Comparison of ENCODE assay signal across 28 cellular contexts in the genomic region with DNA sequence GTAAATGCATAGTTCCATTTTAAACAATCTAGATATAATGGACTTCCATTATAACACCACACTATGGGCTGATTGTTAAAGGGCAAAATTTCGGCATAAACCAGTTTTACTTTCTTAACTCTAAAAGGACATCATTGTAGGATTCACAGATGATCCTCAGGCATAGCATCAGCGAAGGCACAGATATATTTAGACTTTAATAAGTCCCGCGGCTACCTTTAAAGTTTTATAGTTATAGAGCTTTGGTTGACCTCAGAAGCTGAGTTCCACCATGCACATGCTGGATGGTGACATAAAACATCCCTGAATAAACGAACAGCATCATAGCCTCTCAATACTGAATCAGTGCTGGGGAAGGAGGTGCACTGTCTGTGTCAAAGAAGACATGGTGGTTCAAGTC.
"Had no signal": no experiment of that assay in that cellular context is flagged by ENCODE, and none has a peak within 500 bp of the region (broad histone marks: within the 10 kb centered on the region; RNA-seq: fewer than 3 reads in every experiment).

No MANE protein-coding gene starts in this region.

- H3K4me3 ChIP-seq: lung, neural progenitor cell, right lobe of liver, skin epidermis, stomach, testis, thyroid gland, upper lobe of right lung had no signal

- H3K4me1 ChIP-seq: testis, upper lobe of right lung had no signal

- FAIRE-seq: urothelium cell line had no signal

- H3K9me3 ChIP-seq: neutrophil, right lobe of liver, stomach, testis, thyroid gland, upper lobe of right lung had no signal

- H3K36me3 Mint-ChIP-seq: mesothelial cell of epicardium; naive B cell; natural killer cell; stimulated activated naive B cell treated with anti-CD40 and anti-IgM and Interleukin-4, amounts not matched to agents 10 μg/mL and 1 μg/mL and 100 μg/mL, for 72 hours had no signal

- ATAC-seq: left lobe of liver; natural killer cell; right lobe of liver; stimulated activated naive B cell treated with anti-CD40 and anti-IgM and Interleukin-4, amounts not matched to agents 10 μg/mL and 1 μg/mL and 100 μg/mL, for 72 hours; stimulated activated naive CD8-positive, alpha-beta T cell treated with anti-CD3 and anti-CD28 coated beads, Interleukin-15, Interleukin-2, amounts not matched to agents 100 U/mL and 50 U/mL, for 24 hours; upper lobe of right lung had no signal

- H3K4me3 Mint-ChIP-seq: mesothelial cell of epicardium; naive B cell; natural killer cell; nephron progenitor cell; neural progenitor cell; stimulated activated naive B cell treated with anti-CD40 and anti-IgM and Interleukin-4, amounts not matched to agents 10 μg/mL and 1 μg/mL and 100 μg/mL, for 72 hours had no signal

- H3K27me3 ChIP-seq: neural progenitor cell, neutrophil, right lobe of liver, stomach, testis, thyroid gland, upper lobe of right lung had no signal

- H3K9ac ChIP-seq: neural progenitor cell had no signal

- H3K27me3 Mint-ChIP-seq: progenitor cell of endocrine pancreas had no signal

- H3K4me1 Mint-ChIP-seq: naive B cell; stimulated activated naive B cell treated with anti-CD40 and anti-IgM and Interleukin-4, amounts not matched to agents 10 μg/mL and 1 μg/mL and 100 μg/mL, for 72 hours had no signal

- H3K36me3 ChIP-seq: neural progenitor cell, neutrophil had no signal

- H3K27ac ChIP-seq: neural progenitor cell, neutrophil, right lobe of liver, skin epidermis, stomach, testis, thyroid gland, upper lobe of right lung had no signal

- DNase-seq: hypothalamus; islet precursor cell; mesendoderm; naive B cell; natural killer cell; nephron progenitor cell; occipital lobe; retina; right lobe of liver; stimulated activated CD4-positive, alpha-beta T cell treated with anti-CD3 and anti-CD28 coated beads, Interleukin-12 subunit alpha, Interleukin-12 subunit beta, amount 100 ng/mL, for 4 hours; stimulated activated CD4-positive, alpha-beta T cell treated with anti-CD3 and anti-CD28 coated beads, Interleukin-15, amount 100 ng/mL, for 24 hours; stimulated activated CD4-positive, alpha-beta T cell treated with anti-CD3 and anti-CD28 coated beads, Interleukin-2, amount 100 ng/mL, for 24 hours; stimulated activated CD4-positive, alpha-beta T cell treated with anti-CD3 and anti-CD28 coated beads, Interleukin-4, amount 100 ng/mL, for 1 hour; stimulated activated naive B cell treated with anti-CD40 and anti-IgM and Interleukin-4, amounts not matched to agents 10 μg/mL and 1 μg/mL and 100 μg/mL, for 72 hours; stimulated activated naive CD8-positive, alpha-beta T cell treated with anti-CD3 and anti-CD28 coated beads, Interleukin-15, Interleukin-2, amounts not matched to agents 100 U/mL and 50 U/mL, for 24 hours; stomach; testis; thyroid gland; trophoblast cell; upper lobe of right lung had no signal

- H3K27ac Mint-ChIP-seq: mesothelial cell of epicardium; natural killer cell; neural progenitor cell; progenitor cell of endocrine pancreas; stimulated activated naive B cell treated with anti-CD40 and anti-IgM and Interleukin-4, amounts not matched to agents 10 μg/mL and 1 μg/mL and 100 μg/mL, for 72 hours had no signal

- H3K9me3 Mint-ChIP-seq: mesothelial cell of epicardium; naive B cell; natural killer cell; nephron progenitor cell; neural progenitor cell; stimulated activated naive B cell treated with anti-CD40 and anti-IgM and Interleukin-4, amounts not matched to agents 10 μg/mL and 1 μg/mL and 100 μg/mL, for 72 hours had no signal
